Comparison of ENCODE assay signal across 8 cellular contexts in the genomic region with DNA sequence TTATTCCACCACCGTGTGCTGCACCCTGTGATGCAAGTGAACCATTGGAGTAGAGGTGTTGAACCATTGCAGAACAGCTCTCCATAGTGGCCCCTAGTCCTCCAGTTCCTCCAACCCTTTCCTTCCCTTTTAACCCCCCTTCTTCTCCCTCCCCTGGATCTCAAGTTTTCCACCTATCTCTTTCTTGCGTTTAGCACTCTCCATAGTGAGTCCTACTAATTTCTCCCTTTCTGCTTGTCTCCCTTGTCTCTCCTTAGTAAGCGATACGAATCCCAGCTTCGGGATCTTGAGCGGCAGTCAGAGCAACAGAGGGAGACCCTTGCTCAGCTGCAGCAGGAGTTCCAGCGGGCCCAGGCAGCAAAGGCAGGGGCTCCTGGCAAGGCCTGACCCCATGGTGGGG. TPM values are rescaled to one million over a fixed set of nuclear protein-coding genes. Genes with fewer than 3 reads are reported as not detected.
DNase-seq lines count a peak whose midpoint lies in the region; ATAC-seq and TF ChIP-seq lines count a peak whose summit lies in the region.

No MANE protein-coding gene starts in this region.

- peak overlapping the region; percentile 92 to 94 for H3K27ac Mint-ChIP-seq in natural killer cell

- H3K27me3 Mint-ChIP-seq in natural killer cell (ENCODE audit: low read depth in 2 of 2) = no peaks in the 10 kb centered on the region

- intact Hi-C loops in natural killer cell (cut with micrococcal nuclease) = no loop called here
- intact Hi-C loops in Right ventricle myocardium inferior (cut with DNase I) = no loop called here

- H3K4me3 ChIP-seq in LNCaP clone FGC (ENCODE audit: low read depth, low read length) = peak overlapping the region; percentile 100
- peak overlapping the region; percentile 87 for H3K4me3 ChIP-seq in choroid plexus epithelial cell (ENCODE audit: low read depth, low read length)

- H3K9me3 Mint-ChIP-seq in natural killer cell = no peaks in the 10 kb centered on the region

- H3K4me3 Mint-ChIP-seq in natural killer cell = peak overlapping the region; percentile 99

- H3K27ac ChIP-seq in C4-2B = peak overlapping the region; percentile 76

- no peak for DNase-seq in LNCaP clone FGC (ENCODE audit: low read depth)
- DNase-seq in choroid plexus epithelial cell (ENCODE audit: low read depth) = no peak
- no peak for DNase-seq in natural killer cell
- DNase-seq in left lobe of liver (ENCODE audit: low spot score) = no peak
- DNase-seq in COR-L47 (lab: John Stamatoyannopoulos, UW) = no peak
- DNase-seq in Right ventricle myocardium inferior (ENCODE audit: missing footprints) = no peak

- peaks cover 8% of the 10 kb centered on the region for H3K36me3 Mint-ChIP-seq in natural killer cell

- peaks cover 39 to 49% of the 10 kb centered on the region in 2 donors for H3K4me1 Mint-ChIP-seq in natural killer cell

- no peak for ATAC-seq in natural killer cell
- ATAC-seq in left lobe of liver = no peak
- no peak for ATAC-seq in HG03460 (IDR thresholded peaks at IDR 0.05; ENCODE audit: unreplicated experiment)
- ATAC-seq in Right ventricle myocardium inferior = no peak

- TF ChIP-seq CTCF in C4-2B (conservative IDR thresholded peaks at IDR 0.05) (no peak), LNCaP clone FGC (IDR thresholded peaks at IDR 0.05; ENCODE audit: control insufficient read depth, extremely low read depth, insufficient read depth) (no peak), choroid plexus epithelial cell (conservative IDR thresholded peaks at IDR 0.05; ENCODE audit: low read depth, low read length) (no peak), natural killer cell (IDR thresholded peaks at IDR 0.05) (no peak)

RNA-seq across cellular contexts. Expression of a gene that starts 1.1 kb away (rescaled TPM):
- 10 to 100 TPM; 19.2 to 26.5 (median 22.7) TPM for total RNA-seq in natural killer cell
- total RNA-seq in left lobe of liver = 19.2 TPM
- 57.8 TPM for total RNA-seq in Right ventricle myocardium inferior

RNA-seq across cellular contexts. Expression of a gene that starts 1.4 kb away (rescaled TPM):
- total RNA-seq in natural killer cell = 10 to 100 TPM; 33.6 to 56.3 (median 47.0) TPM
- 17.8 TPM for total RNA-seq in left lobe of liver
- total RNA-seq in Right ventricle myocardium inferior = 15.9 TPM

RNA-seq across cellular contexts. Expression of a gene that starts 8.3 kb away (rescaled TPM):
- total RNA-seq in natural killer cell = 10 to 100 TPM; 80.7 to 91.4 (median 84.9) TPM
- total RNA-seq in left lobe of liver = 19.7 TPM
- total RNA-seq in Right ventricle myocardium inferior = 64.5 TPM

RNA-seq across cellular contexts. Expression of a gene that starts 13.5 kb away (rescaled TPM):
- total RNA-seq in natural killer cell = 10 to 100 TPM; 22.7 to 24.1 (median 23.1) TPM
- 1.2 TPM for total RNA-seq in left lobe of liver
- 8.5 TPM for total RNA-seq in Right ventricle myocardium inferior

RNA-seq across cellular contexts. Expression of a gene that starts 18.6 kb away (rescaled TPM):
- total RNA-seq in natural killer cell (1,000 to 10,000 TPM; 1,182 to 1,707 (median 1,500) TPM), left lobe of liver (555 TPM), Right ventricle myocardium inferior (1,075 TPM)
